In the genomic region with DNA sequence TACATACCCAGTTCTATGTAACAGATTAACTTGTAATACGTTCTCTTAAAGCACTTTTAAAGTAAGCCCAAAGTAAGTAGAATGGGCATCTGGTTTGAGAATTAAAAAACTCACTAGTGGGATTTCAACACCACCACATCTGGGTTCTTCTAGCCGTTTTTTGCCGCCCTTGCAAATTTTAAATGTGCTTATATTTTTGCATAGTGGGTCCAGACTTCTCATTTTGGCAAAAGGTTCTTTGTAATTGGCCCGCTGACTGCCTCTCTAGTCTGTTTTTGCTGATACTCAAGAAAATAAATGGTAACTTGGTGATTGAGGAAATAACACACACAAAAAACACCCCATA, we compare ENCODE assay signal across 1 cellular context.
TF ChIP-seq lines count a peak whose summit lies in the region.

No MANE protein-coding gene starts in this region.

TF ChIP-seq in HEK293, 187 proteins besides CTCF, POLR2A, EP300 and RAD21 (continued from another document):
- TF ChIP-seq ZBTB7A (tag by site-specific recombination; IDR thresholded peaks at IDR 0.05; ENCODE audit: low read depth): no peak
- no peak for TF ChIP-seq ZNF112 (tag by site-specific recombination; IDR thresholded peaks at IDR 0.05)
- TF ChIP-seq ZNF837 (tag by site-specific recombination; IDR thresholded peaks at IDR 0.05): no peak
- no peak for TF ChIP-seq ZNF791 (tag by site-specific recombination; IDR thresholded peaks at IDR 0.05)
- no peak for TF ChIP-seq ZNF561 (tag by site-specific recombination; IDR thresholded peaks at IDR 0.05; ENCODE audit: borderline replicate concordance)
- TF ChIP-seq, protein P1, sequence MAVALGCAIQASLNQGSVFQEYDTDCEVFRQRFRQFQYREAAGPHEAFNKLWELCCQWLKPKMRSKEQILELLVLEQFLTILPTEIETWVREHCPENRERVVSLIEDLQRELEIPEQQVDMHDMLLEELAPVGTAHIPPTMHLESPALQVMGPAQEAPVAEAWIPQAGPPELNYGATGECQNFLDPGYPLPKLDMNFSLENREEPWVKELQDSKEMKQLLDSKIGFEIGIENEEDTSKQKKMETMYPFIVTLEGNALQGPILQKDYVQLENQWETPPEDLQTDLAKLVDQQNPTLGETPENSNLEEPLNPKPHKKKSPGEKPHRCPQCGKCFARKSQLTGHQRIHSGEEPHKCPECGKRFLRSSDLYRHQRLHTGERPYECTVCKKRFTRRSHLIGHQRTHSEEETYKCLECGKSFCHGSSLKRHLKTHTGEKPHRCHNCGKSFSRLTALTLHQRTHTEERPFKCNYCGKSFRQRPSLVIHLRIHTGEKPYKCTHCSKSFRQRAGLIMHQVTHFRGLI (tag by site-specific recombination; IDR thresholded peaks at IDR 0.05): no peak
- TF ChIP-seq GLIS1 (tag by site-specific recombination; IDR thresholded peaks at IDR 0.05): no peak
- no peak for TF ChIP-seq ZNF670 (tag by site-specific recombination; IDR thresholded peaks at IDR 0.05; ENCODE audit: low read depth)
- no peak for TF ChIP-seq ZBTB8A (tag by site-specific recombination; IDR thresholded peaks at IDR 0.05)
- TF ChIP-seq, protein P2, sequence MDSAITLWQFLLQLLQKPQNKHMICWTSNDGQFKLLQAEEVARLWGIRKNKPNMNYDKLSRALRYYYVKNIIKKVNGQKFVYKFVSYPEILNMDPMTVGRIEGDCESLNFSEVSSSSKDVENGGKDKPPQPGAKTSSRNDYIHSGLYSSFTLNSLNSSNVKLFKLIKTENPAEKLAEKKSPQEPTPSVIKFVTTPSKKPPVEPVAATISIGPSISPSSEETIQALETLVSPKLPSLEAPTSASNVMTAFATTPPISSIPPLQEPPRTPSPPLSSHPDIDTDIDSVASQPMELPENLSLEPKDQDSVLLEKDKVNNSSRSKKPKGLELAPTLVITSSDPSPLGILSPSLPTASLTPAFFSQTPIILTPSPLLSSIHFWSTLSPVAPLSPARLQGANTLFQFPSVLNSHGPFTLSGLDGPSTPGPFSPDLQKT (IDR thresholded peaks at IDR 0.05; ENCODE audit: borderline replicate concordance, low read depth, low read length): no peak
